In genomic region chr1:9374748-9375345, GRCh38 we compare ENCODE assay signal across 21 cellular contexts.
DNase-seq lines count a peak whose midpoint lies in the region; ATAC-seq and TF ChIP-seq lines count a peak whose summit lies in the region.
"Had no signal": no experiment of that assay in that cellular context is flagged by ENCODE, and none has a peak within 500 bp of the region (broad histone marks: within the 10 kb centered on the region; RNA-seq: fewer than 3 reads in every experiment).

No MANE protein-coding gene starts in this region.

- no peak for TF ChIP-seq CTCF in Panc1 (IDR thresholded peaks at IDR 0.05)
- TF ChIP-seq CTCF in fibroblast of the aortic adventitia (IDR thresholded peaks at IDR 0.05; ENCODE audit: insufficient read depth, low read length) = no peak
- no peak for TF ChIP-seq CTCF in osteocyte (IDR thresholded peaks at IDR 0.05)
- TF ChIP-seq CTCF in PC-9 (conservative IDR thresholded peaks at IDR 0.05) = no peak

- H3K9me3 ChIP-seq in BLaER1 (no peaks in the 10 kb centered on the region), Panc1 (ENCODE audit: control insufficient read depth, insufficient read depth, low read depth, low read length) (no peaks in the 10 kb centered on the region), PC-9 (ENCODE audit: insufficient read depth, low read depth) (no peaks in the 10 kb centered on the region)

- peak overlapping the region; percentile 94 for H3K27ac Mint-ChIP-seq in osteocyte (ENCODE audit: unreplicated experiment)
- H3K27ac Mint-ChIP-seq: activated B cell treated with CpG ODN at 0.5 μM for 24 hours; activated naive CD8-positive, alpha-beta T cell treated with anti-CD3 and anti-CD28 coated beads for 36 hours; CD4-positive, alpha-beta memory T cell had no signal

- no peaks in the 10 kb centered on the region for H3K36me3 Mint-ChIP-seq in osteocyte (ENCODE audit: unreplicated experiment)
- H3K36me3 Mint-ChIP-seq: activated naive CD8-positive, alpha-beta T cell treated with anti-CD3 and anti-CD28 coated beads for 36 hours; CD4-positive, alpha-beta memory T cell had no signal

- H3K9ac ChIP-seq in BLaER1 = no peak overlapping the region
- H3K9ac ChIP-seq: parathyroid adenoma had no signal

- no peaks in the 10 kb centered on the region for H4K20me1 ChIP-seq in BLaER1
- H4K20me1 ChIP-seq in PC-9 (ENCODE audit: insufficient read depth) = no peaks in the 10 kb centered on the region

- in situ Hi-C loops in Panc1 (cut with HindIII; ENCODE audit: low pct_unique_long_range_greater_than_20kb, low sequenced_read_pairs) = no loop called here

- no peaks in the 10 kb centered on the region for H3K36me3 ChIP-seq in BLaER1
- H3K36me3 ChIP-seq in Panc1 (ENCODE audit: control insufficient read depth, insufficient read depth, low read length) = no peaks in the 10 kb centered on the region
- H3K36me3 ChIP-seq in PC-9 (ENCODE audit: low read depth) = no peaks in the 10 kb centered on the region

- intact Hi-C loops in Panc1 (cut with micrococcal nuclease; ENCODE audit: unreplicated experiment) (loop anchor here (10.0 kb wide), 2 partner anchors 80 to 120 kb away; no protein-coding TSS in a partner anchor), PC-9 (cut with micrococcal nuclease; ENCODE audit: unreplicated experiment) (no loop called here)

- no peak overlapping the region for H3K27ac ChIP-seq in BLaER1
- H3K27ac ChIP-seq in Panc1 (ENCODE audit: low read length) = peak overlapping the region; percentile 44; the same call in 1 of the 2 replicates
- no peak overlapping the region for H3K27ac ChIP-seq in PC-9
- H3K27ac ChIP-seq in caudate nucleus (ENCODE audit: low read depth, low read length) = no peak overlapping the region
- H3K27ac ChIP-seq: parathyroid adenoma had no signal

- H2AFZ ChIP-seq in PC-9 = no peak overlapping the region
- H2AFZ ChIP-seq: parathyroid adenoma had no signal

- no peaks in the 10 kb centered on the region for H3K9me2 ChIP-seq in PC-9 (ENCODE audit: insufficient read depth)

- peaks cover 74% of the 10 kb centered on the region for H3K4me1 Mint-ChIP-seq in osteocyte (ENCODE audit: unreplicated experiment)
- H3K4me1 Mint-ChIP-seq: activated naive CD8-positive, alpha-beta T cell treated with anti-CD3 and anti-CD28 coated beads for 36 hours had no signal

- no peak overlapping the region for H3K4me3 Mint-ChIP-seq in osteocyte (ENCODE audit: unreplicated experiment)
- H3K4me3 Mint-ChIP-seq: activated B cell treated with CpG ODN at 0.5 μM for 24 hours; activated naive CD8-positive, alpha-beta T cell treated with anti-CD3 and anti-CD28 coated beads for 36 hours; CD4-positive, alpha-beta memory T cell had no signal

- no peaks in the 10 kb centered on the region for H3K79me2 ChIP-seq in PC-9 (ENCODE audit: low read depth)
- H3K79me2 ChIP-seq: parathyroid adenoma had no signal

- DNase-seq in Panc1 (ENCODE audit: low read depth, low spot score) (no peak), fibroblast of the aortic adventitia (ENCODE audit: low read depth) (peak; percentile 38), osteocyte (ENCODE audit: extremely low spot score, unreplicated experiment) (no peak), occipital lobe (lab: John Stamatoyannopoulos, UW) (no peak), PC-9 (no peak), caudate nucleus (lab: John Stamatoyannopoulos, UW) (no peak), superior temporal gyrus (ENCODE audit: extremely low spot score) (no peak)
- DNase-seq: activated B cell treated with CpG ODN at 0.5 μM for 24 hours; activated CD8-positive, alpha-beta memory T cell treated with anti-CD3 and anti-CD28 coated beads for 24 hours; activated naive CD8-positive, alpha-beta T cell treated with anti-CD3 and anti-CD28 coated beads for 36 hours; CD4-positive, alpha-beta memory T cell; hippocampal formation; kidney glomerular epithelial cell; midbrain; NCI-H2227 treated with DMSO at 0.1 percent for 48 hours; SHP77 treated with DMSO at 0.1 percent for 48 hours; small intestine; stimulated activated CD4-positive, alpha-beta T cell treated with anti-CD3 and anti-CD28 coated beads, Interleukin-4, amount 100 ng/mL, for 4 hours; T-helper 2 cell had no signal

- CTCF ChIA-PET in Panc1 (lab: Charles Lee) (no interaction called here), PC-9 (lab: Charles Lee) (interaction anchor here (0.6 kb wide), 1 partner anchor 83 kb away, joined by 8 read pairs; no protein-coding TSS in a partner anchor)

- no TSS peak for BruUV-seq in Panc1 (replicated peaks; lab: Mats Ljungman, UMichigan)
- no TSS peak for BruUV-seq in PC-9 (replicated peaks; lab: Mats Ljungman, UMichigan)

- POLR2A ChIA-PET in Panc1 (lab: Charles Lee) = no interaction called here
- POLR2A ChIA-PET in PC-9 (lab: Charles Lee; ENCODE audit: unreplicated experiment) = no interaction called here

- no peaks in the 10 kb centered on the region for H3K27me3 Mint-ChIP-seq in osteocyte (ENCODE audit: unreplicated experiment)
- H3K27me3 Mint-ChIP-seq: activated B cell treated with CpG ODN at 0.5 μM for 24 hours; activated naive CD8-positive, alpha-beta T cell treated with anti-CD3 and anti-CD28 coated beads for 36 hours had no signal

- ATAC-seq in Panc1 = no peak

- H3K4me1 ChIP-seq in BLaER1 = peaks cover 63% of the 10 kb centered on the region
- peaks cover 40% of the 10 kb centered on the region for H3K4me1 ChIP-seq in Panc1 (ENCODE audit: control insufficient read depth, insufficient read depth, low read length)
- H3K4me1 ChIP-seq in PC-9 (replicated peaks; ENCODE audit: insufficient read depth) = no peaks in the 10 kb centered on the region
- H3K4me1 ChIP-seq: parathyroid adenoma had no signal

- H3K4me3 ChIP-seq in BLaER1 = no peak overlapping the region
- H3K4me3 ChIP-seq in Panc1 (ENCODE audit: low read depth in 2 of 2, low read length in 2 of 2) = no peak overlapping the region
- H3K4me3 ChIP-seq in fibroblast of the aortic adventitia (ENCODE audit: low read depth, low read length) = no peak overlapping the region
- no peak overlapping the region for H3K4me3 ChIP-seq in PC-9

- no peaks in the 10 kb centered on the region for H3K9me3 Mint-ChIP-seq in osteocyte (ENCODE audit: unreplicated experiment)
- H3K9me3 Mint-ChIP-seq: activated B cell treated with CpG ODN at 0.5 μM for 24 hours; activated naive CD8-positive, alpha-beta T cell treated with anti-CD3 and anti-CD28 coated beads for 36 hours; CD4-positive, alpha-beta memory T cell had no signal

- H3K27me3 ChIP-seq in BLaER1 (no peaks in the 10 kb centered on the region), Panc1 (ENCODE audit: control insufficient read depth, insufficient read depth, low read length) (no peaks in the 10 kb centered on the region), PC-9 (ENCODE audit: insufficient read depth, low read depth) (no peaks in the 10 kb centered on the region)

- H3K4me2 ChIP-seq in BLaER1 (peak overlapping the region; percentile 49), PC-9 (no peak overlapping the region)

- no peaks in the 10 kb centered on the region for H3F3A ChIP-seq in PC-9 (ENCODE audit: insufficient read depth, low read depth)
